In genomic region chr6:53919881-53920360, GRCh38 we compare ENCODE assay signal across 1 cellular context.
TF ChIP-seq lines count a peak whose summit lies in the region.

No MANE protein-coding gene starts in this region.

TF ChIP-seq in H1, 55 proteins besides CTCF, POLR2A, EP300 and RAD21:
- TF ChIP-seq BACH1 (IDR thresholded peaks at IDR 0.05; ENCODE audit: low read length) (no peak), CBX8 (IDR thresholded peaks at IDR 0.05; ENCODE audit: borderline replicate concordance, low read depth, low read length) (no peak), USF2 (IDR thresholded peaks at IDR 0.05; ENCODE audit: low read length) (no peak), CHD7 (IDR thresholded peaks at IDR 0.05; ENCODE audit: insufficient replicate concordance, low read length) (no peak), YY1 (IDR thresholded peaks at IDR 0.05; ENCODE audit: low read depth, low read length) (no peak), JUND (IDR thresholded peaks at IDR 0.05; ENCODE audit: low read length) (no peak), TBP (IDR thresholded peaks at IDR 0.05; ENCODE audit: low read depth, low read length) (no peak)
